ENCODE assay signal across 10 cellular contexts in the genomic region with DNA sequence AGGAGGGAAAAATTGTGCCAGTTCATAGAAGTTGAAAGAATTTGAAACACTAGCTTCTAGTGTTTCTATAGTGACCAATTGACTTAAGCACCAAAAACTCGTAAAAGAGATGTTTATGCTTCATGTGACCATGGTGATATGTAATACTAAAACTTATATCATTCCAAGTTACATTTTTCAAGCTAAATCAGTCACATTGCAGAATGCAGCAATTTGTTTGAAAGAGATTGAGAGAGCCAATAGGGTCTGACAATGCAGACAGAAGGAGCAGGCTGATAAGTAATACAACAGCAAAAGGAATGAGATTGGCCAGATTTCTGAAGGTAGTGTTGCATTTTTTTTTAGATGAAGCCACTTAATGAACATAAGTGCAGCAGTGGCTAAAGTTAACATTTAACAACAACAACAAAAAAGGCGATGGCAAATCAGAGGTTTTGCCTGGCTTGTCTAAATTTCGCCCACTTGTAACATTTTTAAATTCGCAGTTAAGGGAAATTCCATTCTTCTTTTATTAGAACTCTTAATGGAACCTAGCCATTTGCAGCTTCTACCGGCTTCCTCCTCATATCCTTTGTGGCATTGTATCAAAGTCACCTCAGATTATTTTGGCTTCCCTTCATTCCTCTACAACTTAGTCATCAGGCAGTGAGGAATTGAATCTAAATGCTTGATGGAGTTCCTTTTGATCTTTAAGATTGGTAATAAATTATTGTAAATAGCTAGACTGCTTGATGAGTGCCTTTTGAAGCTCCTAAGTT.
DNase-seq lines count a peak whose midpoint lies in the region; ATAC-seq and TF ChIP-seq lines count a peak whose summit lies in the region.
"Had no signal": no experiment of that assay in that cellular context is flagged by ENCODE, and none has a peak within 500 bp of the region (broad histone marks: within the 10 kb centered on the region; RNA-seq: fewer than 3 reads in every experiment).

No MANE protein-coding gene starts in this region.

- no TSS peak for BruUV-seq in Calu3 (replicated peaks; lab: Mats Ljungman, UMichigan)
- BruUV-seq in OCI-LY7 (replicated peaks; lab: Mats Ljungman, UMichigan): no TSS peak

- H3K4me3 ChIP-seq in mesendoderm (ENCODE audit: low read length) (no peak overlapping the region), OCI-LY7 (ENCODE audit: low read depth, low read length, poor library complexity, severe bottlenecking) (no peak overlapping the region)

- H2BK120ac ChIP-seq in mesendoderm (ENCODE audit: low read depth, low read length): no peak overlapping the region

- H4K8ac ChIP-seq in mesendoderm (ENCODE audit: low read depth, low read length): no peak overlapping the region

- H3K36me3 Mint-ChIP-seq in Calu3 (ENCODE audit: insufficient read depth, unreplicated experiment) (no peaks in the 10 kb centered on the region), T-cell (peaks cover 31% of the 10 kb centered on the region)
- H3K36me3 Mint-ChIP-seq in activated naive CD4-positive, alpha-beta T cell treated with anti-CD3 and anti-CD28 coated beads for 36 hours (ENCODE audit: low read depth): peaks cover 12% of the 10 kb centered on the region

- CTCF ChIA-PET in Calu3 (lab: Charles Lee) (interaction anchor here (0.6 to 1.1 kb wide), 4 partner anchors 10 to 480 kb away, joined by 3 to 4 read pairs (median 3); no protein-coding TSS in a partner anchor), T-cell (lab: Charles Lee) (no interaction called here), OCI-LY7 (lab: Charles Lee; ENCODE audit: unreplicated experiment) (no interaction called here)
- CTCF ChIA-PET in activated naive CD4-positive, alpha-beta T cell treated with anti-CD3 and anti-CD28 coated beads for 36 hours (lab: Charles Lee): no interaction called here

- peak overlapping the region; percentile 68 for H3K18ac ChIP-seq in mesendoderm (ENCODE audit: low read length)

- H2AK5ac ChIP-seq in mesendoderm (ENCODE audit: low read length): no peak overlapping the region

- H3K9ac ChIP-seq in mesendoderm (ENCODE audit: low read length): no peak overlapping the region

- H2AFZ ChIP-seq in OCI-LY7 (ENCODE audit: low read length): no peak overlapping the region

- DNase-seq in Calu3 (no peak), NCI-H69 (lab: John Stamatoyannopoulos, UW) (peak; percentile 42), dermis blood vessel endothelial cell (peak; percentile 88), mesendoderm (peak; percentile 80), T-cell (no peak), OCI-LY7 (ENCODE audit: low spot score) (no peak), NCI-H146 treated with DMSO at 0.1 percent for 48 hours (lab: John Stamatoyannopoulos, UW; ENCODE audit: unreplicated experiment) (no peak)
- no peak for DNase-seq in activated naive CD4-positive, alpha-beta T cell treated with anti-CD3 and anti-CD28 coated beads for 36 hours
- DNase-seq: effector memory CD4-positive, alpha-beta T cell; NCI-H2171 treated with DMSO at 0.1 percent for 48 hours had no signal

- no peak overlapping the region for H3K4ac ChIP-seq in mesendoderm (ENCODE audit: low read depth, low read length)

- peak overlapping the region; percentile 62 for H2BK5ac ChIP-seq in mesendoderm (ENCODE audit: low read length)

- H3K4me1 Mint-ChIP-seq in Calu3 (ENCODE audit: low read depth, unreplicated experiment): peaks cover 38% of the 10 kb centered on the region
- no peaks in the 10 kb centered on the region for H3K4me1 Mint-ChIP-seq in T-cell
- no peaks in the 10 kb centered on the region for H3K4me1 Mint-ChIP-seq in activated naive CD4-positive, alpha-beta T cell treated with anti-CD3 and anti-CD28 coated beads for 36 hours (ENCODE audit: low read depth)

- H4K20me1 ChIP-seq in OCI-LY7 (ENCODE audit: insufficient read depth, low read length): no peaks in the 10 kb centered on the region

- H3K27ac ChIP-seq in mesendoderm (ENCODE audit: low read depth, low read length): peak overlapping the region; percentile 57
- no peak overlapping the region for H3K27ac ChIP-seq in OCI-LY7 (ENCODE audit: low read depth, low read length, poor library complexity, severe bottlenecking)

- H3K9me3 Mint-ChIP-seq in Calu3 (ENCODE audit: low read depth, unreplicated experiment): no peaks in the 10 kb centered on the region
- no peaks in the 10 kb centered on the region for H3K9me3 Mint-ChIP-seq in T-cell
- H3K9me3 Mint-ChIP-seq in activated naive CD4-positive, alpha-beta T cell treated with anti-CD3 and anti-CD28 coated beads for 36 hours: no peaks in the 10 kb centered on the region

- no peak overlapping the region for H3K4me2 ChIP-seq in mesendoderm (ENCODE audit: low read length)
- no peak overlapping the region for H3K4me2 ChIP-seq in OCI-LY7 (ENCODE audit: low read length)

- H3K27me3 ChIP-seq in mesendoderm (ENCODE audit: insufficient read depth, low read length, poor library complexity): no peaks in the 10 kb centered on the region

- peak overlapping the region; percentile 7 for H3K4me3 Mint-ChIP-seq in Calu3 (ENCODE audit: low read depth, unreplicated experiment)
- H3K4me3 Mint-ChIP-seq in T-cell: no peak overlapping the region
- H3K4me3 Mint-ChIP-seq in activated naive CD4-positive, alpha-beta T cell treated with anti-CD3 and anti-CD28 coated beads for 36 hours: no peak overlapping the region

- no peaks in the 10 kb centered on the region for H3K9me3 ChIP-seq in OCI-LY7 (ENCODE audit: low read length)

- no peaks in the 10 kb centered on the region for H3K27me3 Mint-ChIP-seq in Calu3 (ENCODE audit: unreplicated experiment)
- H3K27me3 Mint-ChIP-seq in T-cell: no peaks in the 10 kb centered on the region
- H3K27me3 Mint-ChIP-seq in activated naive CD4-positive, alpha-beta T cell treated with anti-CD3 and anti-CD28 coated beads for 36 hours (ENCODE audit: low read depth): no peaks in the 10 kb centered on the region

- peak overlapping the region; percentile 47 for H3K56ac ChIP-seq in mesendoderm (ENCODE audit: low read length)

- no CpG with 5 or more reads among the region's 5 CpGs for WGBS in mesendoderm (ENCODE audit: extremely low coverage, insufficient coverage, low lambda C conversion rate)

- H3K4me1 ChIP-seq in mesendoderm (ENCODE audit: control insufficient read depth, low read depth, low read length): peaks cover 9% of the 10 kb centered on the region
- H3K4me1 ChIP-seq in OCI-LY7 (ENCODE audit: insufficient read depth, low read length, poor library complexity, severe bottlenecking): peaks cover 21% of the 10 kb centered on the region

- H2BK15ac ChIP-seq in mesendoderm (replicated peaks; ENCODE audit: low read depth): peak overlapping the region; percentile 74

- H3K27ac Mint-ChIP-seq in Calu3 (ENCODE audit: unreplicated experiment): peak overlapping the region; percentile 77
- no peak overlapping the region for H3K27ac Mint-ChIP-seq in T-cell
- H3K27ac Mint-ChIP-seq in activated naive CD4-positive, alpha-beta T cell treated with anti-CD3 and anti-CD28 coated beads for 36 hours: no peak overlapping the region

- H3K23ac ChIP-seq in mesendoderm (ENCODE audit: low read length): no peak overlapping the region

- no peaks in the 10 kb centered on the region for H3K9me2 ChIP-seq in OCI-LY7 (ENCODE audit: insufficient read depth, low read length)

- POLR2A ChIA-PET in T-cell (lab: Charles Lee): interaction anchor here in 1 of 2 donors (0.6 kb wide), 1 partner anchor 338 kb away, joined by 6 read pairs; no protein-coding TSS in a partner anchor
- POLR2A ChIA-PET in OCI-LY7 (lab: Charles Lee): interaction anchor here (0.9 to 1.0 kb wide), 2 partner anchors 9 to 13 kb away, joined by 3 to 7 read pairs; no protein-coding TSS in a partner anchor

- H4K5ac ChIP-seq in mesendoderm (ENCODE audit: low read length): no peak overlapping the region

- intact Hi-C loops in Calu3 (cut with micrococcal nuclease; ENCODE audit: unreplicated experiment) (loop anchor here (2.0 kb wide), 4 partner anchors 31 to 479 kb away; no protein-coding TSS in a partner anchor), OCI-LY7 (cut with micrococcal nuclease; ENCODE audit: unreplicated experiment) (no loop called here)
- intact Hi-C loops in activated naive CD4-positive, alpha-beta T cell treated with anti-CD3 and anti-CD28 coated beads for 36 hours (cut with micrococcal nuclease): no loop called here

- no peaks in the 10 kb centered on the region for H3K79me2 ChIP-seq in mesendoderm (ENCODE audit: control insufficient read depth, insufficient read depth, low read length)
- H3K79me2 ChIP-seq in OCI-LY7 (ENCODE audit: insufficient read depth, low read depth, low read length): no peaks in the 10 kb centered on the region

- no peaks in the 10 kb centered on the region for H3K79me1 ChIP-seq in mesendoderm (ENCODE audit: low read length)

- H3K36me3 ChIP-seq in mesendoderm (ENCODE audit: control insufficient read depth, insufficient read depth, low read length): no peaks in the 10 kb centered on the region
- no peaks in the 10 kb centered on the region for H3K36me3 ChIP-seq in OCI-LY7 (ENCODE audit: insufficient read depth, low read length)

- ATAC-seq in T-cell (replicated peaks in 1 of 4): no peak

- TF ChIP-seq CTCF in Calu3 (IDR thresholded peaks at IDR 0.05; ENCODE audit: unreplicated experiment): no peak
- TF ChIP-seq CTCF in OCI-LY7 (conservative IDR thresholded peaks at IDR 0.05; ENCODE audit: low read length): no peak

Comparison
In these comparisons a context has a peak if more than half of its experiments do, and no peak if none do; other contexts are left out.
1. DNase-seq: peak in NCI-H69 (single experiment), dermis blood vessel endothelial cell (single experiment) and mesendoderm (single experiment); none in Calu3 (single experiment), T-cell (0 of 34), activated naive CD4-positive, alpha-beta T cell treated with anti-CD3 and anti-CD28 coated beads for 36 hours (single experiment), OCI-LY7 (single experiment) and NCI-H146 treated with DMSO at 0.1 percent for 48 hours (single experiment).